In the genomic region with DNA sequence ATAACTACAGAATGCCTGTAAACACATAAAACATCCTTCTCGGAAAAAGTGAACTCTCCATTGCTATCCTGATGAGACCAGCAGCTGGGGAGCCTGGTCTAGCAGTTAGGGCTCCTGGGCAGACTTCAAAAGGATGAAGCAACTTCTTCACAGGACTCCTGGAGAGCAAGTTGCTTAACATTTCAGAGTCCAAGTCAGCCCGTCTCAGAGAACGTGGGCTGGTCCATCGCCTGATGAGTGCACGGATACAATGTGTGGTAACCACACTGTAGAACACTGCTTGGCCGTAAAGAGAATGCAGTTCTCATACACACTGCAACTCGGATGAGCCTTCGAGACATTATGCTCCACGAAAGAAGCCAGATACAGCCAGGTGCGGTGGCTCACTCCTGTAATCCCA, we compare ENCODE assay signal across 14 cellular contexts. TPM values are rescaled to one million over a fixed set of nuclear protein-coding genes. Genes with fewer than 3 reads are reported as not detected.
DNase-seq lines count a peak whose midpoint lies in the region; TF ChIP-seq lines count a peak whose summit lies in the region.
"Had no signal": no experiment of that assay in that cellular context is flagged by ENCODE, and none has a peak within 500 bp of the region (broad histone marks: within the 10 kb centered on the region; RNA-seq: fewer than 3 reads in every experiment).

No MANE protein-coding gene starts in this region.

- WGBS in smooth muscle cell (ENCODE audit: low lambda C conversion rate), result 37% methylated on average over 10 of the region's 10 CpGs

- H3K4me1 ChIP-seq in smooth muscle cell (ENCODE audit: low read depth), result peaks cover 5% of the 10 kb centered on the region
- H3K4me1 ChIP-seq: suprapubic skin had no signal

- H3K9me3 ChIP-seq in SK-N-MC (ENCODE audit: low read depth, low read length), result no peaks in the 10 kb centered on the region
- no peaks in the 10 kb centered on the region for H3K9me3 ChIP-seq in smooth muscle cell (replicated peaks; ENCODE audit: low read depth)
- H3K9me3 ChIP-seq: suprapubic skin had no signal

- no peaks in the 10 kb centered on the region for H3F3A ChIP-seq in smooth muscle cell (ENCODE audit: low read depth)

- no peak overlapping the region for H3K9ac ChIP-seq in SK-N-MC (ENCODE audit: insufficient read length)
- H3K9ac ChIP-seq in smooth muscle cell (ENCODE audit: low read depth), result no peak overlapping the region

- no peak for TF ChIP-seq CTCF in HL-60 (IDR thresholded peaks at IDR 0.05; ENCODE audit: insufficient read depth, low read length)
- TF ChIP-seq CTCF in fibroblast of the aortic adventitia (IDR thresholded peaks at IDR 0.05; ENCODE audit: insufficient read depth, low read length), result no peak
- no peak for TF ChIP-seq CTCF in smooth muscle cell (IDR thresholded peaks at IDR 0.05; ENCODE audit: borderline replicate concordance, insufficient read depth, poor library complexity, severe bottlenecking)

- H4K20me1 ChIP-seq in smooth muscle cell (ENCODE audit: low read depth), result no peaks in the 10 kb centered on the region

- no peak overlapping the region for H2AFZ ChIP-seq in smooth muscle cell (ENCODE audit: low read depth)

- peak; percentile 95 to 99 for DNase-seq in HL-60 (ENCODE audit: low read depth in 1 of 2, low spot score in 1 of 2)
- DNase-seq in SK-N-MC (ENCODE audit: low read depth, low spot score), result no peak
- peak; percentile 35 for DNase-seq in fibroblast of the aortic adventitia (ENCODE audit: low read depth)
- DNase-seq in smooth muscle cell (lab: John Stamatoyannopoulos, UW; ENCODE audit: unreplicated experiment), result no peak
- DNase-seq in stimulated activated naive CD4-positive, alpha-beta T cell (lab: John Stamatoyannopoulos, UW), result no peak
- DNase-seq in stimulated activated CD4-positive, alpha-beta T cell treated with anti-CD3 and anti-CD28 coated beads, Interleukin-15, amount 100 ng/mL, for 24 hours, result no peak
- no peak for DNase-seq in OCI-M1 (lab: John Stamatoyannopoulos, UW)
- DNase-seq: activated CD8-positive, alpha-beta memory T cell treated with anti-CD3 and anti-CD28 coated beads, Interleukin-2, amount 50 U/mL, for 4 hours; NCI-H1417 treated with DMSO at 0.1 percent for 48 hours; NCI-H524; nucleus accumbens had no signal

- H3K79me2 ChIP-seq in smooth muscle cell (ENCODE audit: low read depth), result no peaks in the 10 kb centered on the region

- no peaks in the 10 kb centered on the region for H3K36me3 ChIP-seq in SK-N-MC (ENCODE audit: insufficient read depth, low read length)
- H3K36me3 ChIP-seq in smooth muscle cell (ENCODE audit: low read depth), result no peaks in the 10 kb centered on the region
- H3K36me3 ChIP-seq: suprapubic skin had no signal

- H3K4me2 ChIP-seq in smooth muscle cell, result peak overlapping the region; percentile 31

- H3K27me3 ChIP-seq in HL-60 (ENCODE audit: insufficient read depth, poor library complexity, severe bottlenecking) (no peaks in the 10 kb centered on the region), smooth muscle cell (ENCODE audit: low read depth) (no peaks in the 10 kb centered on the region)
- H3K27me3 ChIP-seq: suprapubic skin had no signal

- H3K4me3 ChIP-seq in HL-60 (replicated peaks; ENCODE audit: insufficient read depth, low read length) (no peak overlapping the region), SK-N-MC (no peak overlapping the region), fibroblast of the aortic adventitia (ENCODE audit: low read depth, low read length) (no peak overlapping the region), smooth muscle cell (no peak overlapping the region)
- H3K4me3 ChIP-seq: suprapubic skin had no signal

- peak overlapping the region; percentile 75 for H3K27ac ChIP-seq in HL-60 (replicated peaks)
- peak overlapping the region; percentile 52; the same call in 1 of the 2 replicates for H3K27ac ChIP-seq in SK-N-MC
- peak overlapping the region; percentile 24 for H3K27ac ChIP-seq in smooth muscle cell (ENCODE audit: low read depth)
- H3K27ac ChIP-seq: epithelial cell of prostate, suprapubic skin had no signal

RNA-seq across cellular contexts. Expression of gene TMEM235, which starts 52.7 kb away (rescaled TPM):
- total RNA-seq in fibroblast of the aortic adventitia (ENCODE audit: low replicate concordance) (not detected in 2 replicates), smooth muscle cell (not detected in 2 replicates)
- polyA plus RNA-seq in smooth muscle cell, result not detected in 2 replicates
- total RNA-seq: activated naive CD4-positive, alpha-beta T cell treated with anti-CD3 and anti-CD28 coated beads, Interleukin-2, amount 50 U/mL, for 72 hours; suprapubic skin had no signal

Comparison
In these comparisons a context has a peak if more than half of its experiments do, and no peak if none do; other contexts are left out.
1. DNase-seq: peak in HL-60 (2 of 2) and fibroblast of the aortic adventitia (single experiment); none in SK-N-MC (single experiment), smooth muscle cell (single experiment), stimulated activated naive CD4-positive, alpha-beta T cell (0 of 6), stimulated activated CD4-positive, alpha-beta T cell treated with anti-CD3 and anti-CD28 coated beads, Interleukin-15, amount 100 ng/mL, for 24 hours (single experiment) and OCI-M1 (single experiment).
2. H3K27ac ChIP-seq: peak in every context shown above with its lines; median percentile 75 in HL-60; 52 in SK-N-MC; 24 in smooth muscle cell.